ENCODE assay signal across 1 cellular context in the genomic region with DNA sequence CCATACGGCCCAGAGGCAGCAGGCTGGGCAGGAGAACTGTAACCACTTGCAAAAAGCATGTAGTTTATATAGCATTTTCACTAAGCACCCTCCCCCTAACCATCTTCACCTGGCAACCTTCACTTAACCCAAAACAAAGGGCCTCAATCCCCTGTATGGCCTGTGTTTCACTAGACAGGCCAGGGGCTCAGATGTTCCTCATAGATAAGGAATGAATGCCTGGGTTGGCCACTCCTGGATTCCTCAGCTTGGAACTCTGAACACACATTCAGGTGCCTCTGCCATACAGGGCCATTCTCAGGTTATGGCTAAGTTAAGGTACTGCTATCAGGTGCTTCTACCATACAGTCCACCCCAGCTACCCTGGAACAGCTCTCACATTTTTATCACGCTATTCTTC.
TF ChIP-seq lines count a peak whose summit lies in the region.

No MANE protein-coding gene starts in this region.

TF ChIP-seq in K562, 482 proteins besides CTCF, POLR2A, EP300 and RAD21:
- peak; percentile 89 for TF ChIP-seq PRDM10 (IDR thresholded peaks at IDR 0.05; ENCODE audit: partially characterized antibody)
- peak; percentile 25; the same call in 1 of the 2 replicates for TF ChIP-seq CBFA2T3 (IDR thresholded peaks at IDR 0.05)
- no peak for TF ChIP-seq NUFIP1 (IDR thresholded peaks at IDR 0.05; ENCODE audit: partially characterized antibody)
TF ChIP-seq in K562: peak in this region for 2.
